10 cellular contexts compared by ENCODE assay signal in genomic region chr20:39429716-39430115, GRCh38.
DNase-seq lines count a peak whose midpoint lies in the region; ATAC-seq and TF ChIP-seq lines count a peak whose summit lies in the region.
"Had no signal": no experiment of that assay in that cellular context is flagged by ENCODE, and none has a peak within 500 bp of the region (broad histone marks: within the 10 kb centered on the region; RNA-seq: fewer than 3 reads in every experiment).

No MANE protein-coding gene starts in this region.

- H3K4me1 Mint-ChIP-seq in natural killer cell treated with Interleukin-12 subunit alpha and Interleukin-12 subunit beta and Interleukin-15 and Interleukin-18, amount 100 ng/mL, for 72 hours (ENCODE audit: low read depth in 2 of 2), result no peaks in the 10 kb centered on the region

- H3K36me3 ChIP-seq in H7 (replicated peaks; ENCODE audit: control insufficient read depth, insufficient read depth, low read length) (no peaks in the 10 kb centered on the region), RWPE2 (ENCODE audit: low read depth) (no peaks in the 10 kb centered on the region)

- no peak overlapping the region for H3K4me3 ChIP-seq in H7 (ENCODE audit: insufficient read depth, low read depth, low read length)
- no peak overlapping the region for H3K4me3 ChIP-seq in RWPE2 (ENCODE audit: severe bottlenecking)

- DNase-seq in ACHN (peak; percentile 19), H7 (peak; percentile 23), RWPE2 (ENCODE audit: low spot score) (no peak), iPS-NIHi7 (ENCODE audit: extremely low spot score) (peak; percentile 64), germinal center (ENCODE audit: low spot score) (no peak)
- no peak for DNase-seq in natural killer cell treated with Interleukin-12 subunit alpha and Interleukin-12 subunit beta and Interleukin-15 and Interleukin-18, amount 100 ng/mL, for 72 hours (ENCODE audit: low spot score)
- DNase-seq: dermis blood vessel endothelial cell, NCI-H2171 had no signal

- in situ Hi-C loops in ACHN (cut with HindIII; ENCODE audit: low pct_ligation_motif_present, low pct_unique_long_range_greater_than_20kb, low sequenced_read_pairs), result no loop called here

- peak; percentile 79 for TF ChIP-seq CTCF in RWPE2 (IDR thresholded peaks at IDR 0.05; ENCODE audit: poor library complexity, severe bottlenecking)

- ATAC-seq in RWPE2 (ENCODE audit: low read depth), result peak; percentile 36; the same call in 2 of the 3 replicates
- no peak for ATAC-seq in GM18502 (IDR thresholded peaks at IDR 0.05; ENCODE audit: poor library complexity, unreplicated experiment)
- ATAC-seq in GM21423 (IDR thresholded peaks at IDR 0.05; ENCODE audit: unreplicated experiment), result no peak
- ATAC-seq in natural killer cell treated with Interleukin-12 subunit alpha and Interleukin-12 subunit beta and Interleukin-15 and Interleukin-18, amount 100 ng/mL, for 72 hours, result no peak

- H3K36me3 Mint-ChIP-seq in natural killer cell treated with Interleukin-12 subunit alpha and Interleukin-12 subunit beta and Interleukin-15 and Interleukin-18, amount 100 ng/mL, for 72 hours, result no peaks in the 10 kb centered on the region

- peaks cover 3% of the 10 kb centered on the region for H3K4me1 ChIP-seq in RWPE2 (ENCODE audit: insufficient read depth, poor library complexity, severe bottlenecking)

- H3K27ac ChIP-seq in RWPE2 (ENCODE audit: poor library complexity, severe bottlenecking), result no peak overlapping the region

- no peaks in the 10 kb centered on the region for H3K27me3 Mint-ChIP-seq in natural killer cell treated with Interleukin-12 subunit alpha and Interleukin-12 subunit beta and Interleukin-15 and Interleukin-18, amount 100 ng/mL, for 72 hours

- peaks cover 3% of the 10 kb centered on the region for H3K9me3 Mint-ChIP-seq in natural killer cell treated with Interleukin-12 subunit alpha and Interleukin-12 subunit beta and Interleukin-15 and Interleukin-18, amount 100 ng/mL, for 72 hours

- H3K4me3 Mint-ChIP-seq in natural killer cell treated with Interleukin-12 subunit alpha and Interleukin-12 subunit beta and Interleukin-15 and Interleukin-18, amount 100 ng/mL, for 72 hours, result no peak overlapping the region

- H3K27me3 ChIP-seq in H7 (ENCODE audit: control insufficient read depth, insufficient read depth, low read length), result no peaks in the 10 kb centered on the region
- H3K27me3 ChIP-seq in RWPE2 (ENCODE audit: insufficient read depth, poor library complexity, severe bottlenecking), result no peaks in the 10 kb centered on the region

- no peak overlapping the region for H3K27ac Mint-ChIP-seq in natural killer cell treated with Interleukin-12 subunit alpha and Interleukin-12 subunit beta and Interleukin-15 and Interleukin-18, amount 100 ng/mL, for 72 hours

- H3K9me3 ChIP-seq in RWPE2 (ENCODE audit: severe bottlenecking), result no peaks in the 10 kb centered on the region

Comparison
In these comparisons a context has a peak if more than half of its experiments do, and no peak if none do; other contexts are left out.
1. DNase-seq: peak in ACHN (single experiment), H7 (single experiment) and iPS-NIHi7 (single experiment); none in RWPE2 (single experiment), germinal center (single experiment) and natural killer cell treated with Interleukin-12 subunit alpha and Interleukin-12 subunit beta and Interleukin-15 and Interleukin-18, amount 100 ng/mL, for 72 hours (single experiment).